Comparison of ENCODE assay signal across 17 cellular contexts in the genomic region with DNA sequence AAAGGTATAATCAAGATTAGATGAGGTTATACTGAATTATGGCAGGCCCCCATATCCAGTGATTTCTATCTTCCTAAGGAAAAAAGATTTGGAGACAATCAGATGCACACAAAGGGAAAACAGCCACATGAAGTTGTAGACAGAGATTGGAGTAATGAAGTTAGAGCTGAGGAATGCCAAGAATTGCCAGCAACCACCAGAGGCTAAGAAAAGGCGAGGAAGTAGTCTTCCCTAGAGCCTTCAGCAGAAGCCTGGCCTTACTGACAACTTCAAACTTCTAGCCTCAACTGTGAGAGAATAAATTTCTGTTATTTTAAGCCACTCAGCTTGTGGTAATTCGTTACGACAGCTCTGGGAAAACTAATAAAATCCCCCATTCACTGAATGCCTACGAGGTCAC.
DNase-seq lines count a peak whose midpoint lies in the region; ATAC-seq and TF ChIP-seq lines count a peak whose summit lies in the region.
"Had no signal": no experiment of that assay in that cellular context is flagged by ENCODE, and none has a peak within 500 bp of the region (broad histone marks: within the 10 kb centered on the region; RNA-seq: fewer than 3 reads in every experiment).

No MANE protein-coding gene starts in this region.

- ATAC-seq in GM19328 (IDR thresholded peaks at IDR 0.05; ENCODE audit: unreplicated experiment), result no peak
- ATAC-seq: psoas muscle, T-cell had no signal

- H3K4me3 ChIP-seq in cardiac fibroblast (replicated peaks in 1 of 2; ENCODE audit: low read depth in 2 of 2, low read length in 2 of 2) (no peak overlapping the region), lower leg skin (ENCODE audit: low read depth, poor library complexity, severe bottlenecking) (no peak overlapping the region)
- H3K4me3 ChIP-seq: psoas muscle, testis had no signal

- DNase-seq in DMS53 (lab: John Stamatoyannopoulos, UW), result peak; percentile 42
- DNase-seq in DMS53 treated with DMSO at 0.1 percent for 48 hours (lab: John Stamatoyannopoulos, UW; ENCODE audit: unreplicated experiment), result no peak
- DNase-seq in cardiac fibroblast (ENCODE audit: low read depth in 2 of 2), result peak; percentile 69 to 82
- peak; percentile 4 for DNase-seq in kidney glomerular epithelial cell (lab: John Stamatoyannopoulos, UW)
- DNase-seq in smooth muscle cell of the brain vasculature (ENCODE audit: low read depth, low spot score), result peak; percentile 62
- no peak for DNase-seq in NCI-H82 treated with DMSO at 0.1 percent for 48 hours (lab: John Stamatoyannopoulos, UW; ENCODE audit: unreplicated experiment)
- no peak for DNase-seq in lower leg skin (ENCODE audit: low spot score in 2 of 2)
- DNase-seq: activated B cell treated with CpG ODN at 0.5 μM for 24 hours; activated naive CD4-positive, alpha-beta T cell treated with anti-CD3 and anti-CD28 coated beads for 36 hours; CD8-positive, alpha-beta memory T cell; central memory CD4-positive, alpha-beta T cell; Kasumi-1; NCI-H524; psoas muscle; T-cell; testis had no signal

- WGBS in lower leg skin, 2 donors, result 55 to 63% methylated on average over 4 of the region's 4 CpGs

- no peak for TF ChIP-seq CTCF in cardiac fibroblast (IDR thresholded peaks at IDR 0.05; ENCODE audit: low read depth, low read length)
- no peak for TF ChIP-seq CTCF in lower leg skin (IDR thresholded peaks at IDR 0.05)

- intact Hi-C loops in lower leg skin (cut with DNase I; ENCODE audit: low total_unique reads), result no loop called here

- TF ChIP-seq POLR2A in lower leg skin (IDR thresholded peaks at IDR 0.05), result no peak

Comparison
In these comparisons a context has a peak if more than half of its experiments do, and no peak if none do; other contexts are left out.
1. DNase-seq: peak in DMS53 (single experiment), cardiac fibroblast (2 of 2), kidney glomerular epithelial cell (single experiment) and smooth muscle cell of the brain vasculature (single experiment); none in DMS53 treated with DMSO at 0.1 percent for 48 hours (single experiment), NCI-H82 treated with DMSO at 0.1 percent for 48 hours (single experiment) and lower leg skin (0 of 2).